Comparison of ENCODE assay signal across 7 cellular contexts in genomic region chr12:8078400-8078799, GRCh38. TPM values are rescaled to one million over a fixed set of nuclear protein-coding genes. Genes with fewer than 3 reads are reported as not detected.
DNase-seq lines count a peak whose midpoint lies in the region; TF ChIP-seq lines count a peak whose summit lies in the region.

No MANE protein-coding gene starts in this region.

- no peak overlapping the region for H3K4me3 ChIP-seq in lower leg skin (ENCODE audit: low read depth, poor library complexity, severe bottlenecking)

- H3K4me3 Mint-ChIP-seq in activated CD4-positive, alpha-beta T cell treated with anti-CD3 and anti-CD28 coated beads, Interleukin-2, amount 10 ng/mL, durations not matched to agents 24 days and 14 days, result no peak overlapping the region
- H3K4me3 Mint-ChIP-seq in progenitor cell of endocrine pancreas (ENCODE audit: low read depth), result no peak overlapping the region

- H3K27me3 Mint-ChIP-seq in activated CD4-positive, alpha-beta T cell treated with anti-CD3 and anti-CD28 coated beads, Interleukin-2, amount 10 ng/mL, durations not matched to agents 24 days and 14 days, result no peaks in the 10 kb centered on the region
- no peaks in the 10 kb centered on the region for H3K27me3 Mint-ChIP-seq in progenitor cell of endocrine pancreas

- no peaks in the 10 kb centered on the region for H3K9me3 Mint-ChIP-seq in activated CD4-positive, alpha-beta T cell treated with anti-CD3 and anti-CD28 coated beads, Interleukin-2, amount 10 ng/mL, durations not matched to agents 24 days and 14 days
- no peaks in the 10 kb centered on the region for H3K9me3 Mint-ChIP-seq in progenitor cell of endocrine pancreas (ENCODE audit: low read depth)

- WGBS in lower leg skin, 2 donors, result 32 to 41% methylated on average over 4 of the region's 4 CpGs

- intact Hi-C loops in activated CD4-positive, alpha-beta T cell treated with anti-CD3 and anti-CD28 coated beads, Interleukin-2, amount 10 ng/mL, durations not matched to agents 24 days and 14 days (cut with micrococcal nuclease), result loop anchor here (1.0 to 5.0 kb wide), 2 partner anchors 32 to 216 kb away; no protein-coding TSS in a partner anchor
- intact Hi-C loops in lower leg skin (cut with DNase I; ENCODE audit: low total_unique reads), result no loop called here

- TF ChIP-seq CTCF in GM10266 (IDR thresholded peaks at IDR 0.05; ENCODE audit: control insufficient read depth, insufficient read depth, low read depth, missing control alignments) (peak; percentile 29), progenitor cell of endocrine pancreas (IDR thresholded peaks at IDR 0.05; ENCODE audit: unreplicated experiment) (peak; percentile 61), lower leg skin (IDR thresholded peaks at IDR 0.05) (no peak)

- TF ChIP-seq POLR2A in lower leg skin (IDR thresholded peaks at IDR 0.05), result no peak

- DNase-seq in GM10266 (ENCODE audit: extremely low spot score) (peak; percentile 32), NCI-H1417 treated with DMSO at 0.1 percent for 48 hours (lab: John Stamatoyannopoulos, UW) (peak; percentile 24), progenitor cell of endocrine pancreas (ENCODE audit: low spot score, unreplicated experiment) (no peak), lower leg skin (ENCODE audit: low spot score in 2 of 2) (no peak), NCI-H524 treated with DMSO at 0.1 percent for 48 hours (lab: John Stamatoyannopoulos, UW) (no peak)
- DNase-seq in activated CD4-positive, alpha-beta T cell treated with anti-CD3 and anti-CD28 coated beads, Interleukin-2, amount 10 ng/mL, durations not matched to agents 24 days and 14 days, result peak; percentile 84
- DNase-seq in effector CD8-positive, alpha-beta T cell (lab: John Stamatoyannopoulos, UW), result peak; percentile 33

- no peak overlapping the region for H3K27ac Mint-ChIP-seq in activated CD4-positive, alpha-beta T cell treated with anti-CD3 and anti-CD28 coated beads, Interleukin-2, amount 10 ng/mL, durations not matched to agents 24 days and 14 days
- no peak overlapping the region for H3K27ac Mint-ChIP-seq in progenitor cell of endocrine pancreas

- peaks cover 19% of the 10 kb centered on the region for H3K4me1 Mint-ChIP-seq in activated CD4-positive, alpha-beta T cell treated with anti-CD3 and anti-CD28 coated beads, Interleukin-2, amount 10 ng/mL, durations not matched to agents 24 days and 14 days
- peaks cover 13% of the 10 kb centered on the region for H3K4me1 Mint-ChIP-seq in progenitor cell of endocrine pancreas (ENCODE audit: low read depth)

- no peaks in the 10 kb centered on the region for H3K36me3 Mint-ChIP-seq in activated CD4-positive, alpha-beta T cell treated with anti-CD3 and anti-CD28 coated beads, Interleukin-2, amount 10 ng/mL, durations not matched to agents 24 days and 14 days (ENCODE audit: low read depth)
- no peaks in the 10 kb centered on the region for H3K36me3 Mint-ChIP-seq in progenitor cell of endocrine pancreas (ENCODE audit: insufficient read depth)

RNA-seq across cellular contexts. Expression of gene NECAP1, which starts 3.7 kb away (rescaled TPM):
- total RNA-seq in activated CD4-positive, alpha-beta T cell treated with anti-CD3 and anti-CD28 coated beads, Interleukin-2, amount 10 ng/mL, durations not matched to agents 24 days and 14 days, result 34.8 and 36.2 TPM in 2 replicates
- total RNA-seq in progenitor cell of endocrine pancreas (39.2 and 43.2 TPM in 2 replicates), lower leg skin (10 to 100 TPM; 30.8 to 41.2 (median 37.2) TPM)

RNA-seq across cellular contexts. Expression of gene C3AR1, which starts 12.2 kb away (rescaled TPM):
- 0.56 and 0.73 TPM in 2 replicates for total RNA-seq in activated CD4-positive, alpha-beta T cell treated with anti-CD3 and anti-CD28 coated beads, Interleukin-2, amount 10 ng/mL, durations not matched to agents 24 days and 14 days
- total RNA-seq in progenitor cell of endocrine pancreas (not detected in 2 replicates), lower leg skin (1 to 10 TPM; 1.4 to 5.5 (median 3.4) TPM)

RNA-seq across cellular contexts. Expression of gene CLEC4A, which starts 45.0 kb away (rescaled TPM):
- total RNA-seq in activated CD4-positive, alpha-beta T cell treated with anti-CD3 and anti-CD28 coated beads, Interleukin-2, amount 10 ng/mL, durations not matched to agents 24 days and 14 days, result 0.97 and 1.5 TPM in 2 replicates
- total RNA-seq in progenitor cell of endocrine pancreas, result 0.36 and 1.0 TPM in 2 replicates
- 10 to 100 TPM in 1 of 4 donors, 1 to 10 TPM in 2, under 1 TPM in 1; 0.62 to 11.6 (median 2.4) TPM for total RNA-seq in lower leg skin

RNA-seq across cellular contexts. Expression of gene FOXJ2, which starts 45.9 kb away (rescaled TPM):
- total RNA-seq in activated CD4-positive, alpha-beta T cell treated with anti-CD3 and anti-CD28 coated beads, Interleukin-2, amount 10 ng/mL, durations not matched to agents 24 days and 14 days, result 18.5 and 18.6 TPM in 2 replicates
- total RNA-seq in progenitor cell of endocrine pancreas (20.0 and 20.8 TPM in 2 replicates), lower leg skin (10 to 100 TPM; 19.4 to 27.2 (median 23.5) TPM)

Comparison
In these comparisons a context has a peak if more than half of its experiments do, and no peak if none do; other contexts are left out.
1. DNase-seq: peak in GM10266 (single experiment), NCI-H1417 treated with DMSO at 0.1 percent for 48 hours (single experiment), activated CD4-positive, alpha-beta T cell treated with anti-CD3 and anti-CD28 coated beads, Interleukin-2, amount 10 ng/mL, durations not matched to agents 24 days and 14 days (single experiment) and effector CD8-positive, alpha-beta T cell (single experiment); none in progenitor cell of endocrine pancreas (single experiment), lower leg skin (0 of 2) and NCI-H524 treated with DMSO at 0.1 percent for 48 hours (single experiment).
2. CTCF ChIP-seq: peak in GM10266 (single experiment) and progenitor cell of endocrine pancreas (single experiment); none in lower leg skin (0 of 3).